In the genomic region with DNA sequence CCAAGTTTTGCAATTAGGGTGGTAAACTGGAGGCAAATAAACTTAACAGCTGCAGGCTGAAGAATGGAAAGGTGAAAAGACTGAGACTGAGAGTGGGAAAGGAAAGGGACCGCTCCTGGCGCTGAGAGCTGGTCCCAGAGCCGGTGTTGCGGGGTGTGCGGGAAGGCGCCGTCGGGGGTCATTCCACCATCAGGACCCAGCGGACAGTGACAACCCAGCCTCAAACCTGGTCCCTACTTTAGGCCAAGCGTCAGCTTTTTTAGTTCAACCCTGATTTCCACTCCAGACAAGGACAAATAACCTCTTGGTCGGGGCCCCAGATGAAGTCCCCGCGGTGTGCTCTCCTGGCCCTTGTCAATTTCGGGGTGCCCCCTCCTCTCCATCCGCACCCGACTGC, we compare ENCODE assay signal across 12 cellular contexts.
DNase-seq lines count a peak whose midpoint lies in the region; ATAC-seq, FAIRE-seq and TF ChIP-seq lines count a peak whose summit lies in the region.
"Had no signal": no experiment of that assay in that cellular context is flagged by ENCODE, and none has a peak within 500 bp of the region (broad histone marks: within the 10 kb centered on the region; RNA-seq: fewer than 3 reads in every experiment).

No MANE protein-coding gene starts in this region.

- no peak overlapping the region for H3K4me2 ChIP-seq in endothelial cell of umbilical vein (ENCODE audit: insufficient read depth, low read length)
- H3K4me2 ChIP-seq in osteoblast (ENCODE audit: insufficient read depth, low read length) = no peak overlapping the region

- H3K4me1 ChIP-seq in CD4-positive, alpha-beta memory T cell (ENCODE audit: insufficient read depth, low read length) = no peaks in the 10 kb centered on the region
- H3K4me1 ChIP-seq in NT2/D1 (ENCODE audit: insufficient read depth, insufficient read length) = no peaks in the 10 kb centered on the region
- no peaks in the 10 kb centered on the region for H3K4me1 ChIP-seq in endothelial cell of umbilical vein (ENCODE audit: control insufficient read depth, extremely low read depth, insufficient read depth, low read length)
- peaks cover 8% of the 10 kb centered on the region for H3K4me1 ChIP-seq in osteoblast (ENCODE audit: insufficient read depth, low read length)

- H3K79me2 ChIP-seq in endothelial cell of umbilical vein (ENCODE audit: control insufficient read depth, insufficient read depth, low read length) = no peaks in the 10 kb centered on the region
- H3K79me2 ChIP-seq in osteoblast (ENCODE audit: insufficient read depth, low read length) = no peaks in the 10 kb centered on the region

- CTCF ChIA-PET in CD4-positive, alpha-beta memory T cell (lab: Charles Lee; ENCODE audit: partially characterized antibody) = no interaction called here
- CTCF ChIA-PET in endothelial cell of umbilical vein (lab: Charles Lee) = interaction anchor here (1.2 kb wide), 1 partner anchor 478 kb away, joined by 3 read pairs; no protein-coding TSS in a partner anchor

- H4K20me1 ChIP-seq in endothelial cell of umbilical vein (replicated peaks; ENCODE audit: control insufficient read depth, extremely low read depth, insufficient read depth, low read length) (no peaks in the 10 kb centered on the region), osteoblast (ENCODE audit: insufficient read depth, low read length) (no peaks in the 10 kb centered on the region)

- H3K4me1 Mint-ChIP-seq in CD4-positive, alpha-beta memory T cell = peaks cover 7 to 14% (median 8%) of the 10 kb centered on the region in 4 donors

- no peak for FAIRE-seq in endothelial cell of umbilical vein (lab: Jason Lieb, UNC)
- FAIRE-seq: D721Med had no signal

- ATAC-seq in GM21390 (IDR thresholded peaks at IDR 0.05; ENCODE audit: unreplicated experiment) (no peak), HG03378 (IDR thresholded peaks at IDR 0.05; ENCODE audit: unreplicated experiment) (no peak)

- H3K27ac ChIP-seq in CD4-positive, alpha-beta memory T cell (ENCODE audit: low read depth, low read length) = no peak overlapping the region
- no peak overlapping the region for H3K27ac ChIP-seq in endothelial cell of umbilical vein (ENCODE audit: insufficient read depth, low read depth, low read length)
- H3K27ac ChIP-seq in osteoblast (ENCODE audit: low read depth, low read length) = no peak overlapping the region

- H3K27me3 Mint-ChIP-seq in CD4-positive, alpha-beta memory T cell = peaks cover 42 to 44% of the 10 kb centered on the region in 2 donors

- no peak overlapping the region for H2AFZ ChIP-seq in endothelial cell of umbilical vein (ENCODE audit: low read depth, low read length)
- H2AFZ ChIP-seq in osteoblast (ENCODE audit: low read length) = no peak overlapping the region

- TF ChIP-seq POLR2A in endothelial cell of umbilical vein (IDR thresholded peaks at IDR 0.05; ENCODE audit: low read depth, low read length) = no peak

- no peaks in the 10 kb centered on the region for H3K27me3 ChIP-seq in CD4-positive, alpha-beta memory T cell (ENCODE audit: insufficient read depth, low read length)
- H3K27me3 ChIP-seq in NT2/D1 (ENCODE audit: insufficient read depth, insufficient read length) (peaks cover 82% of the 10 kb centered on the region), endothelial cell of umbilical vein (ENCODE audit: control insufficient read depth in 2 of 2, insufficient read depth in 2 of 2, low read length in 2 of 2) (peaks cover 61 to 96% of the 10 kb centered on the region in 2 experiments), osteoblast (ENCODE audit: insufficient read depth, low read length) (peaks cover 93% of the 10 kb centered on the region)

- no peak for DNase-seq in CD4-positive, alpha-beta memory T cell
- DNase-seq in NT2/D1 (ENCODE audit: low read depth, low spot score) (no peak), endothelial cell of umbilical vein (ENCODE audit: low read depth, low spot score) (no peak), osteoblast (ENCODE audit: insufficient read length, low spot score, missing footprints) (no peak), 8988T (no peak), NCI-H69 (lab: John Stamatoyannopoulos, UW) (no peak)
- DNase-seq: foreskin fibroblast, SHP77 treated with DMSO at 0.1 percent for 48 hours had no signal

- H3K4me3 ChIP-seq in CD4-positive, alpha-beta memory T cell (ENCODE audit: low read length in 2 of 2) = no peak overlapping the region
- H3K4me3 ChIP-seq in NT2/D1 (ENCODE audit: insufficient read length, low read depth) = peak overlapping the region; percentile 61
- H3K4me3 ChIP-seq in endothelial cell of umbilical vein (replicated peaks in 1 of 3; ENCODE audit: insufficient read depth in 1 of 3, low read depth in 1 of 3, low read length in 3 of 3) = no peak overlapping the region
- peak overlapping the region; percentile 72 for H3K4me3 ChIP-seq in osteoblast (ENCODE audit: insufficient read depth, low read length)
- H3K4me3 ChIP-seq: mucosa of descending colon had no signal

- TF ChIP-seq CTCF in endothelial cell of umbilical vein (IDR thresholded peaks at IDR 0.05; ENCODE audit: extremely low read depth in 1 of 2, insufficient read depth in 1 of 2, low read depth in 1 of 2, low read length in 2 of 2) = no peak
- TF ChIP-seq CTCF in osteoblast (IDR thresholded peaks at IDR 0.05; ENCODE audit: extremely low read depth, low read depth, low read length) = no peak

- H3K27ac Mint-ChIP-seq in CD4-positive, alpha-beta memory T cell = peak overlapping the region in 1 of 7 donors; percentile 66

- no peaks in the 10 kb centered on the region for H3K36me3 Mint-ChIP-seq in CD4-positive, alpha-beta memory T cell

- dilution Hi-C loops in endothelial cell of umbilical vein (cut with MboI; ENCODE audit: extremely low pct_ligation_motif_present, low sequenced_read_pairs) = no loop called here

- intact Hi-C loops in CD4-positive, alpha-beta memory T cell (cut with micrococcal nuclease) = no loop called here
- intact Hi-C loops in endothelial cell of umbilical vein (cut with micrococcal nuclease) = no loop called here

- POLR2A ChIA-PET in CD4-positive, alpha-beta memory T cell (lab: Charles Lee; ENCODE audit: partially characterized antibody) = no interaction called here
- POLR2A ChIA-PET in endothelial cell of umbilical vein (lab: Charles Lee) = no interaction called here

- H3K4me3 Mint-ChIP-seq in CD4-positive, alpha-beta memory T cell = peak overlapping the region; percentile 23 to 84 (median 64)

- no TSS peak for BruUV-seq in endothelial cell of umbilical vein (replicated peaks; lab: Mats Ljungman, UMichigan)

- H3K9me3 Mint-ChIP-seq in CD4-positive, alpha-beta memory T cell = no peaks in the 10 kb centered on the region

- no peaks in the 10 kb centered on the region for H3K9me3 ChIP-seq in CD4-positive, alpha-beta memory T cell (ENCODE audit: control insufficient read depth in 1 of 2, low read length in 2 of 2)
- H3K9me3 ChIP-seq in NT2/D1 (ENCODE audit: insufficient read depth, low read length) = no peaks in the 10 kb centered on the region
- H3K9me3 ChIP-seq in endothelial cell of umbilical vein (replicated peaks; ENCODE audit: control insufficient read depth, insufficient read depth, low read length) = no peaks in the 10 kb centered on the region
- H3K9me3 ChIP-seq in osteoblast (ENCODE audit: low read depth, low read length) = no peaks in the 10 kb centered on the region
- H3K9me3 ChIP-seq: mucosa of descending colon had no signal

- no peaks in the 10 kb centered on the region for H3K36me3 ChIP-seq in CD4-positive, alpha-beta memory T cell (ENCODE audit: insufficient read depth, low read length)
- no peaks in the 10 kb centered on the region for H3K36me3 ChIP-seq in NT2/D1 (ENCODE audit: insufficient read depth, insufficient read length, low read length)
- H3K36me3 ChIP-seq in endothelial cell of umbilical vein (ENCODE audit: control insufficient read depth in 2 of 2, extremely low read depth in 1 of 2, insufficient read depth in 2 of 2, low read length in 2 of 2) = no peaks in the 10 kb centered on the region
- H3K36me3 ChIP-seq in osteoblast (ENCODE audit: insufficient read depth, low read length) = no peaks in the 10 kb centered on the region

- H3K9ac ChIP-seq in NT2/D1 (ENCODE audit: insufficient read length, low read depth) (peak overlapping the region; percentile 79), endothelial cell of umbilical vein (replicated peaks; ENCODE audit: extremely low read depth, insufficient read depth, low read length) (no peak overlapping the region)

- H3K9me1 ChIP-seq in endothelial cell of umbilical vein (replicated peaks; ENCODE audit: control insufficient read depth, extremely low read depth, insufficient read depth, low read length) = no peaks in the 10 kb centered on the region

TF ChIP-seq in endothelial cell of umbilical vein, 7 proteins besides CTCF, POLR2A, EP300 and RAD21:
- no peak for TF ChIP-seq JUN (IDR thresholded peaks at IDR 0.05; ENCODE audit: borderline replicate concordance, insufficient read depth, insufficient read length, low read depth)
- no peak for TF ChIP-seq POLR2AphosphoS5 (IDR thresholded peaks at IDR 0.05; ENCODE audit: insufficient read depth, low read depth, low read length)
- TF ChIP-seq, protein P1, sequence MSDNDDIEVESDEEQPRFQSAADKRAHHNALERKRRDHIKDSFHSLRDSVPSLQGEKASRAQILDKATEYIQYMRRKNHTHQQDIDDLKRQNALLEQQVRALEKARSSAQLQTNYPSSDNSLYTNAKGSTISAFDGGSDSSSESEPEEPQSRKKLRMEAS (IDR thresholded peaks at IDR 0.05; ENCODE audit: insufficient read depth, insufficient read length) = no peak
- TF ChIP-seq EZH2 (IDR thresholded peaks at IDR 0.05; ENCODE audit: borderline replicate concordance, low read depth, low read length, severe bottlenecking) = peak; percentile 69

Comparison
In these comparisons a context has a peak if more than half of its experiments do, and no peak if none do; other contexts are left out.
1. H3K4me3 ChIP-seq: peak in NT2/D1 (single experiment) and osteoblast (single experiment); none in CD4-positive, alpha-beta memory T cell (0 of 2) and endothelial cell of umbilical vein (0 of 3).